29 cellular contexts compared by ENCODE assay signal in the genomic region with DNA sequence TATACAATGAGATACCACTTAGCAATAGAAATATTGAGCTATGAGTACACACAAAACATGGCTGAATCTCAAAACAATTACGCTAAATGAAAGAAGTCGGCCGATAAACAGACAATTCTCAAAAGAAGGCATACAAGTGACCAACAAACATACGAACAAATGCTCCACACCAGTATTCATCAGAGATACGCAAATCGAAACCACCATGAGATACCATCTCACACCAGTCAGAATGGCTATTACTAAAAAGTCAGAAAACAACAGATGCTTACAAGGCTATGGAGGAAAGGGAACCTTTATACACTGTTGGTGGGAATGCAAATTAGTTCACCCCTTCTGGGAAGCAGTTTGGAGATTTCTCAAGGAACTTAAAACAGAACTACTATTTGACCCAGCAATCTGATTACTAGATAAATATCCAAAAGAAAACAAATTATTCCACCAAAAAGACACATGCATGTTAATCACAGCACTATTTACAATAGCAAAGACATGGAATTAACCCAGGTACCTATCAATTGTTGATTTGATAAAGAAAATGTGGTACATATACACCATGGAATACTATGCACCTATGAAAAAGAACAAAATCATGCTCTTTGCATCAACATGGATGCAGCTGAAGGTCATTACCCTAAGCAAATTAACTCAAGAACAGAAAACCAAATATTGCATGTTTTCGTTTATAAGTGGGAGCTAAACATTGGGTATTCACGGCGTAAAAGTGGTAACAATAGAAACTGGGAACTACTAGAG.
"Had no signal": no experiment of that assay in that cellular context is flagged by ENCODE, and none has a peak within 500 bp of the region (broad histone marks: within the 10 kb centered on the region; RNA-seq: fewer than 3 reads in every experiment).

No MANE protein-coding gene starts in this region.

- H3K9ac ChIP-seq: parathyroid adenoma had no signal

- ATAC-seq: left colon; left lung; lower lobe of right lung; naive thymus-derived CD8-positive, alpha-beta T cell; right lobe of liver; stimulated activated memory B cell treated with anti-CD40 and anti-IgM and Interleukin-4, amounts not matched to agents 10 μg/mL and 1 μg/mL and 100 μg/mL, for 72 hours had no signal

- H3K27me3 Mint-ChIP-seq: stimulated activated memory B cell treated with anti-CD40 and anti-IgM and Interleukin-4, amounts not matched to agents 10 μg/mL and 1 μg/mL and 100 μg/mL, for 72 hours had no signal

- FAIRE-seq: islet of Langerhans, kidney had no signal

- H3K4me3 Mint-ChIP-seq: immature natural killer cell; naive thymus-derived CD8-positive, alpha-beta T cell; nephron; neural crest cell; stimulated activated memory B cell treated with anti-CD40 and anti-IgM and Interleukin-4, amounts not matched to agents 10 μg/mL and 1 μg/mL and 100 μg/mL, for 72 hours; stimulated activated naive CD8-positive, alpha-beta T cell treated with anti-CD3 and anti-CD28 coated beads, Interleukin-15, amount 100 ng/mL, for 72 hours; type B pancreatic cell had no signal

- H3K36me3 Mint-ChIP-seq: immature natural killer cell; stimulated activated memory B cell treated with anti-CD40 and anti-IgM and Interleukin-4, amounts not matched to agents 10 μg/mL and 1 μg/mL and 100 μg/mL, for 72 hours; type B pancreatic cell had no signal

- H2AFZ ChIP-seq: parathyroid adenoma had no signal

- H3K27ac ChIP-seq: left lung, lower lobe of right lung, parathyroid adenoma, right atrium auricular region, right lobe of liver, tibial nerve, uterus had no signal

- H3K4me3 ChIP-seq: left lung, lower lobe of right lung, right atrium auricular region, right lobe of liver, smooth muscle cell, tibial nerve, uterus had no signal

- H3K27me3 ChIP-seq: left lung, right atrium auricular region, right lobe of liver, tibial nerve, uterus had no signal

- H3K4me1 Mint-ChIP-seq: immature natural killer cell; naive thymus-derived CD8-positive, alpha-beta T cell; neural crest cell; stimulated activated memory B cell treated with anti-CD40 and anti-IgM and Interleukin-4, amounts not matched to agents 10 μg/mL and 1 μg/mL and 100 μg/mL, for 72 hours had no signal

- H3K27ac Mint-ChIP-seq: immature natural killer cell; naive thymus-derived CD8-positive, alpha-beta T cell; nephron; progenitor cell of endocrine pancreas; stimulated activated memory B cell treated with anti-CD40 and anti-IgM and Interleukin-4, amounts not matched to agents 10 μg/mL and 1 μg/mL and 100 μg/mL, for 72 hours; stimulated activated naive CD8-positive, alpha-beta T cell treated with anti-CD3 and anti-CD28 coated beads, Interleukin-15, amount 100 ng/mL, for 72 hours; type B pancreatic cell had no signal

- DNase-seq: hypothalamus; immature natural killer cell; kidney; left colon; left lung; lower lobe of right lung; mammary epithelial cell; mesenchymal stem cell; naive thymus-derived CD8-positive, alpha-beta T cell; nucleus accumbens; right lobe of liver; stimulated activated CD4-positive, alpha-beta T cell treated with anti-CD3 and anti-CD28 coated beads, Interleukin-1b, Interleukin-23, amount 100 ng/mL, for 48 hours; stimulated activated CD4-positive, alpha-beta T cell treated with anti-CD3 and anti-CD28 coated beads, Interleukin-2, amount 100 ng/mL, for 48 hours; stimulated activated CD4-positive, alpha-beta T cell treated with anti-CD3 and anti-CD28 coated beads, Interleukin-4, amount 100 ng/mL, for 4 hours; stimulated activated CD8-positive, alpha-beta memory T cell treated with anti-CD3 and anti-CD28 coated beads, Interleukin-4, amount 100 ng/mL, for 48 hours; stimulated activated naive CD4-positive, alpha-beta T cell treated with Interleukin-2 at 50 U/mL for 16 hours; stimulated activated naive CD8-positive, alpha-beta T cell treated with anti-CD3 and anti-CD28 coated beads, Interleukin-15, amount 100 ng/mL, for 72 hours; substantia nigra; uterus had no signal

- H3K79me2 ChIP-seq: parathyroid adenoma had no signal

- H3K9me3 ChIP-seq: left lung, lower lobe of right lung, right atrium auricular region, right lobe of liver, uterus had no signal

- H3K9me3 Mint-ChIP-seq: type B pancreatic cell had no signal

- H3K4me1 ChIP-seq: left lung, lower lobe of right lung, parathyroid adenoma, right atrium auricular region, right lobe of liver, tibial nerve, uterus had no signal

- H3K36me3 ChIP-seq: left lung, lower lobe of right lung, right atrium auricular region, right lobe of liver, tibial nerve, uterus had no signal

- H3K4me2 ChIP-seq: smooth muscle cell had no signal
